ENCODE assay signal across 9 cellular contexts in the genomic region with DNA sequence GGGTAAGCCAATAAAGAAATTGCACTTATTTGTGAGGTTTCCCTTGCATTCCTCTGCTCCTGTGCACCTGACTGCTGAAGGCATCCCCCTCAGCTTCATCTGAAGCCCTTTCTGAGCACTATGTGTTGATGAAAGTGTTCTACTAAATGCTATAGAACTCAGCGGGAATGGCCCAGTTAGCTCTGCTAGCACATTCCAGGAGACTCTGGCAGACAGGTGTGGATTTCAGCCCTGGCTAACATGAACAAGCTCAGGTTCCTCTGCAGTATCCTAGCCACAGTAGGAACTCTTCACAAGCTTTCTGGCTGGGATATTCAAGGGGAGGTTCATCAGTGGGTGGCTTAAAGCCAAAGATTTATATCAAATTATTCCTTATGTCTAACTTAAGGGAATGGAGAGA.
"Had no signal": no experiment of that assay in that cellular context is flagged by ENCODE, and none has a peak within 500 bp of the region (broad histone marks: within the 10 kb centered on the region; RNA-seq: fewer than 3 reads in every experiment).

No MANE protein-coding gene starts in this region.

- H3K4me1 ChIP-seq: HAP-1 had no signal

- H3K9me3 ChIP-seq: HAP-1 had no signal

- DNase-seq: GM23248, GOT3, H7, HFFc6, IMR-90 had no signal

- H3K36me3 ChIP-seq: HAP-1 had no signal

- ATAC-seq: HCT116, K562 had no signal

- H3K4me3 ChIP-seq: GM23248, HAP-1, K562 had no signal

- H3K27ac ChIP-seq: GM23248, HL-60 had no signal
